10 cellular contexts compared by ENCODE assay signal in genomic region chr2:32865399-32866068, GRCh38.
DNase-seq lines count a peak whose midpoint lies in the region; ATAC-seq, FAIRE-seq and TF ChIP-seq lines count a peak whose summit lies in the region.
"Had no signal": no experiment of that assay in that cellular context is flagged by ENCODE, and none has a peak within 500 bp of the region (broad histone marks: within the 10 kb centered on the region; RNA-seq: fewer than 3 reads in every experiment).

No MANE protein-coding gene starts in this region.

- intact Hi-C loops in activated CD4-positive, alpha-beta T cell treated with anti-CD3 and anti-CD28 coated beads for 36 hours (cut with DNase I, micrococcal nuclease) = no loop called here
- intact Hi-C loops in endothelial cell of umbilical vein (cut with micrococcal nuclease) = no loop called here

- H3K4me1 Mint-ChIP-seq in activated CD4-positive, alpha-beta T cell treated with anti-CD3 and anti-CD28 coated beads for 36 hours = peaks cover 6% of the 10 kb centered on the region
- no peaks in the 10 kb centered on the region for H3K4me1 Mint-ChIP-seq in activated CD4-positive, alpha-beta T cell treated with anti-CD3 and anti-CD28 coated beads, Interleukin-2, amount 10 ng/mL, durations not matched to agents 7 days and 5 days

- no peaks in the 10 kb centered on the region for H3K27me3 ChIP-seq in endothelial cell of umbilical vein (ENCODE audit: control insufficient read depth in 2 of 2, insufficient read depth in 2 of 2, low read length in 2 of 2)
- H3K27me3 ChIP-seq in smooth muscle cell (ENCODE audit: low read depth) = no peaks in the 10 kb centered on the region

- H3K9me1 ChIP-seq in endothelial cell of umbilical vein (replicated peaks; ENCODE audit: control insufficient read depth, extremely low read depth, insufficient read depth, low read length) = no peaks in the 10 kb centered on the region

- POLR2A ChIA-PET in activated CD4-positive, alpha-beta T cell treated with anti-CD3 and anti-CD28 coated beads for 36 hours (lab: Charles Lee) = no interaction called here
- POLR2A ChIA-PET in activated CD4-positive, alpha-beta T cell treated with anti-CD3 and anti-CD28 coated beads, Interleukin-2, amount 10 ng/mL, durations not matched to agents 7 days and 5 days (lab: Charles Lee) = no interaction called here
- POLR2A ChIA-PET in endothelial cell of umbilical vein (lab: Charles Lee) = no interaction called here

- H3K27ac Mint-ChIP-seq in activated CD4-positive, alpha-beta T cell treated with anti-CD3 and anti-CD28 coated beads for 36 hours = no peak overlapping the region
- H3K27ac Mint-ChIP-seq in activated CD4-positive, alpha-beta T cell treated with anti-CD3 and anti-CD28 coated beads, Interleukin-2, amount 10 ng/mL, durations not matched to agents 7 days and 5 days = no peak overlapping the region

- H3K4me3 ChIP-seq in endothelial cell of umbilical vein (replicated peaks in 1 of 3; ENCODE audit: insufficient read depth in 1 of 3, low read depth in 1 of 3, low read length in 3 of 3) = no peak overlapping the region
- H3K4me3 ChIP-seq in smooth muscle cell = no peak overlapping the region
- H3K4me3 ChIP-seq: prostate gland had no signal

- CTCF ChIA-PET in activated CD4-positive, alpha-beta T cell treated with anti-CD3 and anti-CD28 coated beads for 36 hours (lab: Charles Lee) = no interaction called here
- CTCF ChIA-PET in activated CD4-positive, alpha-beta T cell treated with anti-CD3 and anti-CD28 coated beads, Interleukin-2, amount 10 ng/mL, durations not matched to agents 7 days and 5 days (lab: Charles Lee) = no interaction called here
- CTCF ChIA-PET in endothelial cell of umbilical vein (lab: Charles Lee) = no interaction called here

- 32% methylated on average over 3 of the region's 3 CpGs for WGBS in smooth muscle cell (ENCODE audit: low lambda C conversion rate)

- peak; percentile 18 for FAIRE-seq in endothelial cell of umbilical vein (lab: Jason Lieb, UNC)

- ATAC-seq in activated CD4-positive, alpha-beta T cell treated with anti-CD3 and anti-CD28 coated beads for 36 hours = peak; percentile 60
- no peak for ATAC-seq in GM18520 (IDR thresholded peaks at IDR 0.05; ENCODE audit: unreplicated experiment)

- no peaks in the 10 kb centered on the region for H3K36me3 Mint-ChIP-seq in activated CD4-positive, alpha-beta T cell treated with anti-CD3 and anti-CD28 coated beads for 36 hours (ENCODE audit: low read depth)
- H3K36me3 Mint-ChIP-seq in activated CD4-positive, alpha-beta T cell treated with anti-CD3 and anti-CD28 coated beads, Interleukin-2, amount 10 ng/mL, durations not matched to agents 7 days and 5 days (ENCODE audit: low read depth) = no peaks in the 10 kb centered on the region

- DNase-seq in activated CD4-positive, alpha-beta T cell treated with anti-CD3 and anti-CD28 coated beads for 36 hours = peak; percentile 21
- DNase-seq in activated CD4-positive, alpha-beta T cell treated with anti-CD3 and anti-CD28 coated beads, Interleukin-2, amount 10 ng/mL, durations not matched to agents 7 days and 5 days = no peak
- DNase-seq in NCI-H226 = peak; percentile 83
- peak; percentile 71 for DNase-seq in endothelial cell of umbilical vein (ENCODE audit: low read depth, low spot score)
- no peak for DNase-seq in smooth muscle cell (lab: John Stamatoyannopoulos, UW; ENCODE audit: unreplicated experiment)
- DNase-seq in SW 1271 (lab: John Stamatoyannopoulos, UW) = no peak
- no peak for DNase-seq in DMS79 treated with DMSO at 0.1 percent for 48 hours (lab: John Stamatoyannopoulos, UW)
- DNase-seq: AML-193 had no signal

- no peak for TF ChIP-seq POLR2A in endothelial cell of umbilical vein (IDR thresholded peaks at IDR 0.05; ENCODE audit: low read depth, low read length)

- H3F3A ChIP-seq in smooth muscle cell (ENCODE audit: low read depth) = peaks cover 6% of the 10 kb centered on the region

- H4K20me1 ChIP-seq in endothelial cell of umbilical vein (replicated peaks; ENCODE audit: control insufficient read depth, extremely low read depth, insufficient read depth, low read length) (no peaks in the 10 kb centered on the region), smooth muscle cell (ENCODE audit: low read depth) (no peaks in the 10 kb centered on the region)

- H3K27me3 Mint-ChIP-seq in activated CD4-positive, alpha-beta T cell treated with anti-CD3 and anti-CD28 coated beads for 36 hours = peaks cover 8% of the 10 kb centered on the region
- H3K27me3 Mint-ChIP-seq in activated CD4-positive, alpha-beta T cell treated with anti-CD3 and anti-CD28 coated beads, Interleukin-2, amount 10 ng/mL, durations not matched to agents 7 days and 5 days = peaks cover 9% of the 10 kb centered on the region

- no peak for TF ChIP-seq CTCF in endothelial cell of umbilical vein (IDR thresholded peaks at IDR 0.05; ENCODE audit: extremely low read depth in 1 of 2, insufficient read depth in 1 of 2, low read depth in 1 of 2, low read length in 2 of 2)
- no peak for TF ChIP-seq CTCF in smooth muscle cell (IDR thresholded peaks at IDR 0.05; ENCODE audit: borderline replicate concordance, insufficient read depth, poor library complexity, severe bottlenecking)

- peak overlapping the region; percentile 36 for H2AFZ ChIP-seq in endothelial cell of umbilical vein (ENCODE audit: low read depth, low read length)
- H2AFZ ChIP-seq in smooth muscle cell (ENCODE audit: low read depth) = no peak overlapping the region

- H3K4me1 ChIP-seq in endothelial cell of umbilical vein (ENCODE audit: control insufficient read depth, extremely low read depth, insufficient read depth, low read length) (peaks cover 15% of the 10 kb centered on the region), smooth muscle cell (ENCODE audit: low read depth) (peaks cover 3% of the 10 kb centered on the region)
- H3K4me1 ChIP-seq: prostate gland had no signal

- H3K4me2 ChIP-seq in endothelial cell of umbilical vein (ENCODE audit: insufficient read depth, low read length) = no peak overlapping the region
- peak overlapping the region; percentile 69 for H3K4me2 ChIP-seq in smooth muscle cell

- H3K36me3 ChIP-seq in endothelial cell of umbilical vein (ENCODE audit: control insufficient read depth in 2 of 2, extremely low read depth in 1 of 2, insufficient read depth in 2 of 2, low read length in 2 of 2) = no peaks in the 10 kb centered on the region
- H3K36me3 ChIP-seq in smooth muscle cell (ENCODE audit: low read depth) = no peaks in the 10 kb centered on the region
- H3K36me3 ChIP-seq: prostate gland had no signal

- no TSS peak for BruUV-seq in endothelial cell of umbilical vein (replicated peaks; lab: Mats Ljungman, UMichigan)

- H3K9ac ChIP-seq in endothelial cell of umbilical vein (replicated peaks; ENCODE audit: extremely low read depth, insufficient read depth, low read length) = no peak overlapping the region
- H3K9ac ChIP-seq in smooth muscle cell (ENCODE audit: low read depth) = peak overlapping the region; percentile 32

- H3K9me3 Mint-ChIP-seq in activated CD4-positive, alpha-beta T cell treated with anti-CD3 and anti-CD28 coated beads for 36 hours (ENCODE audit: low read depth) = no peaks in the 10 kb centered on the region
- no peaks in the 10 kb centered on the region for H3K9me3 Mint-ChIP-seq in activated CD4-positive, alpha-beta T cell treated with anti-CD3 and anti-CD28 coated beads, Interleukin-2, amount 10 ng/mL, durations not matched to agents 7 days and 5 days

- dilution Hi-C loops in endothelial cell of umbilical vein (cut with MboI; ENCODE audit: extremely low pct_ligation_motif_present, low sequenced_read_pairs) = no loop called here

- H3K27ac ChIP-seq in endothelial cell of umbilical vein (ENCODE audit: insufficient read depth, low read depth, low read length) = no peak overlapping the region
- peak overlapping the region; percentile 72 for H3K27ac ChIP-seq in smooth muscle cell (ENCODE audit: low read depth)
- H3K27ac ChIP-seq: prostate gland had no signal

- H3K4me3 Mint-ChIP-seq in activated CD4-positive, alpha-beta T cell treated with anti-CD3 and anti-CD28 coated beads for 36 hours = no peak overlapping the region
- no peak overlapping the region for H3K4me3 Mint-ChIP-seq in activated CD4-positive, alpha-beta T cell treated with anti-CD3 and anti-CD28 coated beads, Interleukin-2, amount 10 ng/mL, durations not matched to agents 7 days and 5 days

- H3K9me3 ChIP-seq in endothelial cell of umbilical vein (replicated peaks; ENCODE audit: control insufficient read depth, insufficient read depth, low read length) (no peaks in the 10 kb centered on the region), smooth muscle cell (replicated peaks; ENCODE audit: low read depth) (no peaks in the 10 kb centered on the region)
- H3K9me3 ChIP-seq: prostate gland had no signal

- H3K79me2 ChIP-seq in endothelial cell of umbilical vein (ENCODE audit: control insufficient read depth, insufficient read depth, low read length) (no peaks in the 10 kb centered on the region), smooth muscle cell (ENCODE audit: low read depth) (no peaks in the 10 kb centered on the region)

TF ChIP-seq in endothelial cell of umbilical vein, 7 proteins besides CTCF, POLR2A, EP300 and RAD21:
- peak; percentile 35 for TF ChIP-seq POLR2AphosphoS5 (IDR thresholded peaks at IDR 0.05; ENCODE audit: insufficient read depth, low read depth, low read length)
- no peak for TF ChIP-seq MAX (IDR thresholded peaks at IDR 0.05; ENCODE audit: insufficient read depth, insufficient read length)
- peak; percentile 90 for TF ChIP-seq FOS (IDR thresholded peaks at IDR 0.05; ENCODE audit: borderline replicate concordance, insufficient read depth, low read length)
- TF ChIP-seq GATA2 (IDR thresholded peaks at IDR 0.05; ENCODE audit: insufficient read depth, insufficient read length, low read depth, low read length) = peak; percentile 69
- no peak for TF ChIP-seq EZH2 (IDR thresholded peaks at IDR 0.05; ENCODE audit: borderline replicate concordance, low read depth, low read length, severe bottlenecking)
- no peak for TF ChIP-seq MYC (IDR thresholded peaks at IDR 0.05; ENCODE audit: low read depth, low read length)
- TF ChIP-seq JUN (IDR thresholded peaks at IDR 0.05; ENCODE audit: borderline replicate concordance, insufficient read depth, insufficient read length, low read depth) = peak; percentile 64

Comparison
In these comparisons a context has a peak if more than half of its experiments do, and no peak if none do; other contexts are left out.
1. DNase-seq: peak in activated CD4-positive, alpha-beta T cell treated with anti-CD3 and anti-CD28 coated beads for 36 hours (single experiment), NCI-H226 (single experiment) and endothelial cell of umbilical vein (single experiment); none in activated CD4-positive, alpha-beta T cell treated with anti-CD3 and anti-CD28 coated beads, Interleukin-2, amount 10 ng/mL, durations not matched to agents 7 days and 5 days (single experiment), smooth muscle cell (single experiment), SW 1271 (0 of 2) and DMS79 treated with DMSO at 0.1 percent for 48 hours (single experiment).